In the genomic region with DNA sequence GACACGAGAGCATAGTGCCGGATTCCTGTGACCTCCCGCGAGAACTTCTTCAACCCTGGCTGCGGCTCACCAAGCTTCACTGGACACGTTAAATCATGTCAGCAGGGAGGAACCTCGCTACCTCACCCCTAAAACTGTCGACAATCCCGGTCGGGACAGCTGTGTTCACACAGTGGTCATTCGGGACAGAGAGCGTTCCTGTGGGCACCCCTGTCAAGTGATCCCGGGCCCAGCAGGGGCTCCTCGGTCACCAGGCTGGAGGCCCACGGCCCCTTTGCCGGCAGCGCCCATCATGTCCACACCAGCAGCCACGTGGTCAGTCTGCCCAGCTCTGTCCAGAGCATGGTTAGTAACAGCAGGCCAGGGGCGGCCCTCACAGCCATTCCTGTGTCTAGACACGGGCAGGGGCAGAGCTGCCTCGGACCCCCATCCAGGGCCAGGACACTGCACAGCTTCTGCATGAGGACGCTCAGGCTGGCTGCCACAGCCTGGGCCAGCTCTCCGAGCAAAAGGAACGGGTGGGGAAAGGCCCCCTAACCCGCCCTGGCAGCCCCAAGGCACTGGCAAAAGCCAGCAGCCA, we compare ENCODE assay signal across 15 cellular contexts. TPM values are rescaled to one million over a fixed set of nuclear protein-coding genes. Genes with fewer than 3 reads are reported as not detected.
DNase-seq lines count a peak whose midpoint lies in the region; ATAC-seq and TF ChIP-seq lines count a peak whose summit lies in the region.
"Had no signal": no experiment of that assay in that cellular context is flagged by ENCODE, and none has a peak within 500 bp of the region (broad histone marks: within the 10 kb centered on the region; RNA-seq: fewer than 3 reads in every experiment).

No MANE protein-coding gene starts in this region.

- peaks cover 4% of the 10 kb centered on the region for H3K27me3 Mint-ChIP-seq in CD4-positive, CD25-positive, alpha-beta regulatory T cell
- H3K27me3 Mint-ChIP-seq in central memory CD8-positive, alpha-beta T cell: no peaks in the 10 kb centered on the region

- peaks cover 33% of the 10 kb centered on the region for H3K4me1 ChIP-seq in CD4-positive, CD25-positive, alpha-beta regulatory T cell (ENCODE audit: control insufficient read depth, insufficient read depth, low read length, poor library complexity, severe bottlenecking)
- H3K4me1 ChIP-seq in DND-41 (ENCODE audit: insufficient read depth, low read length): peaks cover 36% of the 10 kb centered on the region
- H3K4me1 ChIP-seq: BE2C had no signal

- H3K9ac ChIP-seq in DND-41 (ENCODE audit: low read depth, low read length) (no peak overlapping the region), neural cell (ENCODE audit: low read length) (no peak overlapping the region)
- H3K9ac ChIP-seq: KMS-11 had no signal

- H3K36me3 Mint-ChIP-seq in CD4-positive, CD25-positive, alpha-beta regulatory T cell: peaks cover 5% of the 10 kb centered on the region
- H3K36me3 Mint-ChIP-seq in central memory CD8-positive, alpha-beta T cell (ENCODE audit: insufficient read depth): peaks cover 16% of the 10 kb centered on the region

- ATAC-seq in CD4-positive, CD25-positive, alpha-beta regulatory T cell (ENCODE audit: low read depth in 2 of 2): no peak
- no peak for ATAC-seq in DND-41 (ENCODE audit: insufficient read depth, low read depth)
- ATAC-seq in central memory CD8-positive, alpha-beta T cell (replicated peaks; ENCODE audit: extremely low read depth, poor library complexity, severe bottlenecking): no peak

- no peaks in the 10 kb centered on the region for H3K9me3 Mint-ChIP-seq in CD4-positive, CD25-positive, alpha-beta regulatory T cell
- no peaks in the 10 kb centered on the region for H3K9me3 Mint-ChIP-seq in central memory CD8-positive, alpha-beta T cell

- H4K20me1 ChIP-seq in DND-41 (ENCODE audit: insufficient read depth, low read length): peaks cover 51% of the 10 kb centered on the region
- H4K20me1 ChIP-seq in neural cell (ENCODE audit: insufficient read depth): no peaks in the 10 kb centered on the region

- H3K27ac ChIP-seq in CD4-positive, CD25-positive, alpha-beta regulatory T cell (ENCODE audit: insufficient read depth, low read length, poor library complexity, severe bottlenecking): no peak overlapping the region
- H3K27ac ChIP-seq in DND-41 (ENCODE audit: low read length) (no peak overlapping the region), neural cell (ENCODE audit: low read length) (no peak overlapping the region), caudate nucleus (ENCODE audit: low read depth, low read length) (no peak overlapping the region)
- H3K27ac ChIP-seq: hepatocyte, KMS-11 had no signal

- H3K4me2 ChIP-seq in DND-41 (ENCODE audit: insufficient read depth, low read length): peak overlapping the region; percentile 86; the same call in 1 of the 2 replicates
- H3K4me2 ChIP-seq in neural cell (ENCODE audit: low read length): no peak overlapping the region

- no peaks in the 10 kb centered on the region for H3K9me2 ChIP-seq in neural cell (ENCODE audit: insufficient read depth, low read length)

- peaks cover 56% of the 10 kb centered on the region for H3K79me2 ChIP-seq in DND-41 (ENCODE audit: insufficient read depth, low read length)
- H3K79me2 ChIP-seq in neural cell (replicated peaks; ENCODE audit: insufficient read depth, low read length): peaks cover 32% of the 10 kb centered on the region

- H2AFZ ChIP-seq in DND-41 (ENCODE audit: low read depth, low read length) (no peak overlapping the region), neural cell (ENCODE audit: low read depth, low read length) (no peak overlapping the region)
- H2AFZ ChIP-seq: hepatocyte had no signal

- no peak for TF ChIP-seq EP300 in neural cell (conservative IDR thresholded peaks at IDR 0.05; ENCODE audit: poor library complexity, severe bottlenecking)

- no peak overlapping the region for H3K4me3 ChIP-seq in CD4-positive, CD25-positive, alpha-beta regulatory T cell (ENCODE audit: low read depth, low read length)
- H3K4me3 ChIP-seq in DND-41 (ENCODE audit: low read depth in 1 of 2, low read length in 2 of 2) (no peak overlapping the region), neural cell (ENCODE audit: low read length) (peak overlapping the region; percentile 96)
- H3K4me3 ChIP-seq: hepatocyte had no signal

- no peak for DNase-seq in CD4-positive, CD25-positive, alpha-beta regulatory T cell
- no peak for DNase-seq in DND-41
- DNase-seq in central memory CD8-positive, alpha-beta T cell (ENCODE audit: low spot score in 2 of 2): no peak
- DNase-seq in caudate nucleus (lab: John Stamatoyannopoulos, UW): no peak
- DNase-seq in NCI-H748 (lab: John Stamatoyannopoulos, UW; ENCODE audit: unreplicated experiment): no peak
- DNase-seq in COLO829 (ENCODE audit: low spot score): no peak
- DNase-seq: activated CD4-positive, alpha-beta T cell treated with anti-CD3 and anti-CD28 coated beads, Interleukin-2, amount 50 U/mL, for 48 hours; BE2C; DMS79 treated with DMSO at 0.1 percent for 48 hours; effector CD4-positive, alpha-beta T cell; kidney glomerular epithelial cell; midbrain had no signal

- no peaks in the 10 kb centered on the region for H3K9me3 ChIP-seq in CD4-positive, CD25-positive, alpha-beta regulatory T cell (ENCODE audit: control insufficient read depth in 2 of 2, low read length in 2 of 2)
- H3K9me3 ChIP-seq in DND-41 (ENCODE audit: insufficient read depth, low read length, severe bottlenecking) (no peaks in the 10 kb centered on the region), neural cell (ENCODE audit: low read length) (no peaks in the 10 kb centered on the region)
- H3K9me3 ChIP-seq: BE2C had no signal

- no peaks in the 10 kb centered on the region for H3F3A ChIP-seq in neural cell (ENCODE audit: insufficient read depth, low read length, poor library complexity, severe bottlenecking)

- TF ChIP-seq CTCF in DND-41 (IDR thresholded peaks at IDR 0.05; ENCODE audit: borderline replicate concordance, extremely low read depth, low read length, poor library complexity, severe bottlenecking) (no peak), neural cell (IDR thresholded peaks at IDR 0.05; ENCODE audit: poor library complexity, severe bottlenecking) (no peak)

- peaks cover 0 to 27% (median 19%) of the 10 kb centered on the region in 4 donors for H3K4me1 Mint-ChIP-seq in CD4-positive, CD25-positive, alpha-beta regulatory T cell
- peaks cover 27% of the 10 kb centered on the region for H3K4me1 Mint-ChIP-seq in central memory CD8-positive, alpha-beta T cell

- no peaks in the 10 kb centered on the region for H3K27me3 ChIP-seq in CD4-positive, CD25-positive, alpha-beta regulatory T cell (ENCODE audit: control insufficient read depth, insufficient read depth, low read length)
- H3K27me3 ChIP-seq in DND-41 (ENCODE audit: insufficient read depth, low read length, poor library complexity) (no peaks in the 10 kb centered on the region), neural cell (ENCODE audit: insufficient read depth, low read depth, low read length) (no peaks in the 10 kb centered on the region)
- H3K27me3 ChIP-seq: BE2C, hepatocyte had no signal

- peak overlapping the region; percentile 43 to 92 (median 75) for H3K27ac Mint-ChIP-seq in CD4-positive, CD25-positive, alpha-beta regulatory T cell
- no peak overlapping the region for H3K27ac Mint-ChIP-seq in central memory CD8-positive, alpha-beta T cell (ENCODE audit: low read depth)

- no peaks in the 10 kb centered on the region for H3K36me3 ChIP-seq in CD4-positive, CD25-positive, alpha-beta regulatory T cell (ENCODE audit: control insufficient read depth, insufficient read depth, low read length)
- peaks cover 47% of the 10 kb centered on the region for H3K36me3 ChIP-seq in DND-41 (ENCODE audit: insufficient read depth, low read length)
- no peaks in the 10 kb centered on the region for H3K36me3 ChIP-seq in neural cell (ENCODE audit: insufficient read depth, low read length)

- TF ChIP-seq RAD21 in neural cell (conservative IDR thresholded peaks at IDR 0.05): no peak

- peak overlapping the region in 3 of 4 donors; percentile 87 to 95 (median 90) for H3K4me3 Mint-ChIP-seq in CD4-positive, CD25-positive, alpha-beta regulatory T cell
- peak overlapping the region; percentile 85 for H3K4me3 Mint-ChIP-seq in central memory CD8-positive, alpha-beta T cell

TF ChIP-seq in neural cell, 6 proteins besides CTCF, POLR2A, EP300 and RAD21 (continues in another document):
- no peak for TF ChIP-seq MXI1 (conservative IDR thresholded peaks at IDR 0.05; ENCODE audit: poor library complexity, severe bottlenecking)
- TF ChIP-seq POLR2AphosphoS5 (IDR thresholded peaks at IDR 0.05): no peak

RNA-seq across cellular contexts. Expression of gene INPP5E, which starts 3.5 kb away (rescaled TPM):
- 30.3 TPM for total RNA-seq in CD4-positive, CD25-positive, alpha-beta regulatory T cell
- 1 to 10 TPM; 1.9 to 4.4 (median 2.3) TPM for polyA plus RNA-seq in CD4-positive, CD25-positive, alpha-beta regulatory T cell
- polyA plus RNA-seq in neural cell: 17.9 and 24.0 TPM in 2 replicates
- 16.4 and 20.2 TPM in 2 replicates for polyA minus RNA-seq in neural cell

RNA-seq across cellular contexts. Expression of gene PMPCA, which starts 25.7 kb away (rescaled TPM):
- total RNA-seq in CD4-positive, CD25-positive, alpha-beta regulatory T cell: 86.2 TPM
- 10 to 100 TPM; 36.5 to 46.5 (median 39.2) TPM for polyA plus RNA-seq in CD4-positive, CD25-positive, alpha-beta regulatory T cell
- polyA plus RNA-seq in neural cell: 61.3 and 62.6 TPM in 2 replicates
- polyA minus RNA-seq in neural cell: 38.7 and 43.9 TPM in 2 replicates

RNA-seq across cellular contexts. Expression of gene ENTR1, which starts 25.7 kb away (rescaled TPM):
- 63.2 TPM for total RNA-seq in CD4-positive, CD25-positive, alpha-beta regulatory T cell
- 1 to 10 TPM; 7.8 to 9.9 (median 9.2) TPM for polyA plus RNA-seq in CD4-positive, CD25-positive, alpha-beta regulatory T cell
- 63.7 and 72.1 TPM in 2 replicates for polyA plus RNA-seq in neural cell
- polyA minus RNA-seq in neural cell: 23.8 and 32.4 TPM in 2 replicates

RNA-seq across cellular contexts. Expression of gene SNAPC4, which starts 36.2 kb away (rescaled TPM):
- 13.3 TPM for total RNA-seq in CD4-positive, CD25-positive, alpha-beta regulatory T cell
- polyA plus RNA-seq in CD4-positive, CD25-positive, alpha-beta regulatory T cell: 1 to 10 TPM in 2 of 4 donors, under 1 TPM in 2; 0.40 to 1.2 (median 0.96) TPM
- polyA plus RNA-seq in neural cell: 6.8 and 12.9 TPM in 2 replicates
- polyA minus RNA-seq in neural cell: 10.7 and 14.4 TPM in 2 replicates

RNA-seq across cellular contexts. Expression of gene SEC16A, which starts 46.7 kb away (rescaled TPM):
- total RNA-seq in CD4-positive, CD25-positive, alpha-beta regulatory T cell: 74.4 TPM
- 10 to 100 TPM; 17.7 to 22.7 (median 21.1) TPM for polyA plus RNA-seq in CD4-positive, CD25-positive, alpha-beta regulatory T cell
- 15.4 and 21.8 TPM in 2 replicates for polyA plus RNA-seq in neural cell
- polyA minus RNA-seq in neural cell: 21.2 and 23.7 TPM in 2 replicates
